ENCODE assay signal across 13 cellular contexts in the genomic region with DNA sequence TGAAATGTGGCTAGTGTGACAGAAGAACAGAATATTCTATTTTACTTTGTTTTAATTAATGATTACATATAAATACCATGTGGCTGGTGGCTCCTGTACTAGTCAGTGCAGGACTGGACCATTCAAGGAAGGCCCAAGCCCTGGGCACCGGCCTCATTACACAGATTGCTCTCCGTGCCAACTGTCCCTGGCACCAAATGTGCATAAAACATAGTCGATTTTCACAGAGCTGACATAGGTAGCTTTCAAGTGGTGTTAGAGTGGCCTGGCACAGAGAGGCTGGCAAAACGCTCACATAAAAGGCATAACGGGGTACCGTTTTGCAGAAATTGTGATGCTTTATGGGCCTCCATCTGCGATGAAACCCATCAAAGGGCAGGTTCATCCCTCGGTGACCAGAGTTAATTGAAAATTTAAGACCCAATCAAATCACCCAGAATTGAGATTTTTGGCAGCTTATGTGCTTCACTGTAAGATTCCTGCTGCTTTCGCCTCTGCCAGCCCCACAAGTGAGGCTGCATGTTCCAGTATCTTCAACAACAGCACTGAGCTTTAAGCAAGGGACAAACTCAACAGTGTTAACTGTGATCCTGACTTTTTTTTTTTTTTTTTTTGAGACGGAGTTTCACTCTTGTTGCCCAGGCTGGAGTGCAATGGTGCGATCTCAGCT. TPM values are rescaled to one million over a fixed set of nuclear protein-coding genes. Genes with fewer than 3 reads are reported as not detected.
A peak's percentile ranks its signal among the peaks of the same experiment; 100 is the strongest.
DNase-seq lines count a peak whose midpoint lies in the region; ATAC-seq and TF ChIP-seq lines count a peak whose summit lies in the region.
"Had no signal": no experiment of that assay in that cellular context is flagged by ENCODE, and none has a peak within 500 bp of the region (broad histone marks: within the 10 kb centered on the region; RNA-seq: fewer than 3 reads in every experiment).

No MANE protein-coding gene starts in this region.

- no peaks in the 10 kb centered on the region for H3K27me3 ChIP-seq in DOHH2 (ENCODE audit: control insufficient read depth, low read length)
- H3K27me3 ChIP-seq in IMR-90 (ENCODE audit: control insufficient read depth, insufficient read depth, low read length), result no peaks in the 10 kb centered on the region
- H3K27me3 ChIP-seq in upper lobe of left lung, result no peaks in the 10 kb centered on the region
- H3K27me3 ChIP-seq: BE2C had no signal

- in situ Hi-C loops in IMR-90 (cut with MboI; ENCODE audit: low sequenced_read_pairs), result no loop called here

- ATAC-seq in IMR-90 (ENCODE audit: low read depth), result no peak
- ATAC-seq in upper lobe of left lung (ENCODE audit: low FRiP score in 2 of 2), result no peak
- no peak for ATAC-seq in omental fat pad (ENCODE audit: low FRiP score)
- ATAC-seq: A549 had no signal

- peaks cover 17% of the 10 kb centered on the region for H3F3A ChIP-seq in DOHH2 (ENCODE audit: control insufficient read depth, insufficient read depth)

- H2AK9ac ChIP-seq in IMR-90 (replicated peaks; ENCODE audit: low read depth, low read length, poor library complexity), result no peak overlapping the region

- no peak overlapping the region for H2BK15ac ChIP-seq in IMR-90 (ENCODE audit: low read depth, low read length)

- no peak overlapping the region for H2BK120ac ChIP-seq in IMR-90 (ENCODE audit: low read depth, low read length)

- H2AFZ ChIP-seq in IMR-90 (replicated peaks; ENCODE audit: low read length, poor library complexity), result no peak overlapping the region
- H2AFZ ChIP-seq: GM23248 had no signal

- no peak overlapping the region for H3K56ac ChIP-seq in IMR-90 (ENCODE audit: extremely low read depth, insufficient read depth, low read length)

- TF ChIP-seq CTCF in DOHH2 (IDR thresholded peaks at IDR 0.05; ENCODE audit: low read depth, low read length, poor library complexity, severe bottlenecking) (no peak), IMR-90 (conservative IDR thresholded peaks at IDR 0.05; ENCODE audit: low read depth, low read length) (no peak), upper lobe of left lung (IDR thresholded peaks at IDR 0.05) (no peak), omental fat pad (IDR thresholded peaks at IDR 0.05) (no peak)

- intact Hi-C loops in IMR-90 (cut with micrococcal nuclease), result no loop called here

- no TSS peak for BruUV-seq in IMR-90 (replicated peaks; lab: Mats Ljungman, UMichigan)

- peak overlapping the region; percentile 21; the same call in 1 of the 2 replicates for H2AK5ac ChIP-seq in IMR-90 (ENCODE audit: low read depth, low read length)

- H3K79me1 ChIP-seq in IMR-90 (ENCODE audit: low read depth in 1 of 2, low read length in 2 of 2), result peaks cover 35 to 76% of the 10 kb centered on the region in 2 experiments

- no peak overlapping the region; the same call in 1 of the 2 replicates for H3K4ac ChIP-seq in IMR-90 (ENCODE audit: low read depth, low read length)

- TF ChIP-seq POLR2A in IMR-90 (IDR thresholded peaks at IDR 0.05; ENCODE audit: low read depth, low read length) (no peak), upper lobe of left lung (IDR thresholded peaks at IDR 0.05) (no peak)

- no peak overlapping the region for H4K91ac ChIP-seq in IMR-90 (ENCODE audit: insufficient read depth, low read depth, low read length)

- peaks cover 41% of the 10 kb centered on the region for H4K20me1 ChIP-seq in DOHH2 (ENCODE audit: control insufficient read depth, insufficient read depth, low read depth, low read length)
- peaks cover 9% of the 10 kb centered on the region; the same call in 1 of the 2 replicates for H4K20me1 ChIP-seq in IMR-90 (ENCODE audit: insufficient read depth, low read length)

- no peak for TF ChIP-seq EP300 in upper lobe of left lung (IDR thresholded peaks at IDR 0.05)

- H3K9me3 ChIP-seq in DOHH2 (ENCODE audit: control insufficient read depth, insufficient read depth, low read length), result no peaks in the 10 kb centered on the region
- H3K9me3 ChIP-seq in IMR-90 (ENCODE audit: control insufficient read depth, insufficient read depth, low read length), result no peaks in the 10 kb centered on the region
- no peaks in the 10 kb centered on the region for H3K9me3 ChIP-seq in upper lobe of left lung
- H3K9me3 ChIP-seq: A549, BE2C, Caco-2 had no signal

- H3K4me2 ChIP-seq in DOHH2 (ENCODE audit: low read length) (peak overlapping the region; percentile 56), IMR-90 (ENCODE audit: low read depth, low read length) (no peak overlapping the region)
- H3K4me2 ChIP-seq: A549 had no signal

- no peak overlapping the region for H2BK20ac ChIP-seq in IMR-90 (ENCODE audit: low read depth, low read length)

- CTCF ChIA-PET in IMR-90 (lab: Yijun Ruan, JAX), result no interaction called here

- H3K9ac ChIP-seq in IMR-90 (ENCODE audit: low read depth, low read length), result no peak overlapping the region
- H3K9ac ChIP-seq: GM23248 had no signal

- peaks cover 92% of the 10 kb centered on the region for H3K4me1 ChIP-seq in DOHH2 (ENCODE audit: control insufficient read depth, low read length)
- peaks cover 20% of the 10 kb centered on the region for H3K4me1 ChIP-seq in IMR-90 (ENCODE audit: control insufficient read depth, insufficient read depth, low read length)
- H3K4me1 ChIP-seq in upper lobe of left lung, result peaks cover 28 to 47% (median 39%) of the 10 kb centered on the region in 4 donors
- H3K4me1 ChIP-seq: BE2C had no signal

- dilution Hi-C loops in IMR-90 (cut with HindIII; ENCODE audit: low sequenced_read_pairs, unreplicated experiment), result no loop called here

- TF ChIP-seq RAD21 in IMR-90 (IDR thresholded peaks at IDR 0.05; ENCODE audit: low read length), result no peak

- H3K4me3 ChIP-seq in DOHH2 (ENCODE audit: low read length), result no peak overlapping the region
- H3K4me3 ChIP-seq in IMR-90 (ENCODE audit: insufficient read depth, low read depth, low read length), result no peak overlapping the region
- no peak overlapping the region for H3K4me3 ChIP-seq in upper lobe of left lung
- H3K4me3 ChIP-seq: A549, GM23248 had no signal

- POLR2A ChIA-PET in IMR-90 (lab: Charles Lee; ENCODE audit: unreplicated experiment), result interaction anchor here (0.7 kb wide), 1 partner anchor 10 kb away, joined by 5 read pairs; no protein-coding TSS in a partner anchor

- H3K27ac ChIP-seq in DOHH2 (ENCODE audit: low read depth, low read length) (no peak overlapping the region), IMR-90 (ENCODE audit: insufficient read depth, low read length) (no peak overlapping the region), upper lobe of left lung (no peak overlapping the region)
- H3K27ac ChIP-seq: A549, C4-2B, GM23248 had no signal

- peaks cover 20% of the 10 kb centered on the region for H3K9me1 ChIP-seq in IMR-90 (ENCODE audit: insufficient read depth, low read length)

- no peaks in the 10 kb centered on the region for H3K9me2 ChIP-seq in DOHH2 (replicated peaks; ENCODE audit: control insufficient read depth, low read length)

- no peak overlapping the region for H3K14ac ChIP-seq in IMR-90 (replicated peaks; ENCODE audit: low read depth, low read length)

- H3K79me2 ChIP-seq in DOHH2 (ENCODE audit: control insufficient read depth, low read length), result peaks cover 100% of the 10 kb centered on the region

- no peak overlapping the region for H2BK5ac ChIP-seq in IMR-90 (ENCODE audit: low read depth, low read length, poor library complexity, severe bottlenecking)

- H3K23ac ChIP-seq in IMR-90 (ENCODE audit: low read depth, low read length), result no peak overlapping the region

- H3K18ac ChIP-seq in IMR-90 (ENCODE audit: low read depth, low read length), result no peak overlapping the region

- DNase-seq in IMR-90 (no peak), NCI-H2029 treated with DMSO at 0.1 percent for 48 hours (lab: John Stamatoyannopoulos, UW) (peak; percentile 70), upper lobe of left lung (no peak), omental fat pad (ENCODE audit: low spot score) (no peak), amniotic stem cell (lab: John Stamatoyannopoulos, UW) (no peak)
- DNase-seq: BE2C; Caco-2; CD8-positive, alpha-beta memory T cell; GM23248; H7 had no signal

- WGBS in IMR-90 (ENCODE audit: extremely low coverage in 2 of 2, insufficient read length in 1 of 2), 2 experiments, result 96% methylated on average over 8 of the region's 11 CpGs; no CpG with 5 or more reads in 1 of the 2 experiments
- 84 to 85% methylated on average over 11 of the region's 11 CpGs for WGBS in upper lobe of left lung, 2 donors

- H3K36me3 ChIP-seq in DOHH2 (ENCODE audit: control insufficient read depth, low read length) (peaks cover 100% of the 10 kb centered on the region), IMR-90 (ENCODE audit: control insufficient read depth, insufficient read depth, low read length) (peaks cover 22% of the 10 kb centered on the region), upper lobe of left lung (peaks cover 0 to 12% (median 6%) of the 10 kb centered on the region in 4 donors)
- H3K36me3 ChIP-seq: BE2C had no signal

- no peak overlapping the region for H4K8ac ChIP-seq in IMR-90 (ENCODE audit: low read depth in 2 of 2, low read length in 2 of 2)

- no peak overlapping the region for H4K5ac ChIP-seq in IMR-90 (ENCODE audit: low read depth, low read length)

TF ChIP-seq in IMR-90, 13 proteins besides CTCF, POLR2A, EP300 and RAD21 (continues in another document):
- TF ChIP-seq, protein P1, sequence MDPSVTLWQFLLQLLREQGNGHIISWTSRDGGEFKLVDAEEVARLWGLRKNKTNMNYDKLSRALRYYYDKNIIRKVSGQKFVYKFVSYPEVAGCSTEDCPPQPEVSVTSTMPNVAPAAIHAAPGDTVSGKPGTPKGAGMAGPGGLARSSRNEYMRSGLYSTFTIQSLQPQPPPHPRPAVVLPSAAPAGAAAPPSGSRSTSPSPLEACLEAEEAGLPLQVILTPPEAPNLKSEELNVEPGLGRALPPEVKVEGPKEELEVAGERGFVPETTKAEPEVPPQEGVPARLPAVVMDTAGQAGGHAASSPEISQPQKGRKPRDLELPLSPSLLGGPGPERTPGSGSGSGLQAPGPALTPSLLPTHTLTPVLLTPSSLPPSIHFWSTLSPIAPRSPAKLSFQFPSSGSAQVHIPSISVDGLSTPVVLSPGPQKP (IDR thresholded peaks at IDR 0.05; ENCODE audit: borderline replicate concordance, low read depth, low read length), result no peak
- TF ChIP-seq RCOR1 (IDR thresholded peaks at IDR 0.05; ENCODE audit: insufficient replicate concordance, low read length) (no peak), NFE2L2 (IDR thresholded peaks at IDR 0.05; ENCODE audit: low read depth, low read length) (no peak), MXI1 (IDR thresholded peaks at IDR 0.05; ENCODE audit: borderline replicate concordance, low read depth, low read length) (no peak), MAZ (IDR thresholded peaks at IDR 0.05; ENCODE audit: borderline replicate concordance, low read depth, low read length) (no peak), BHLHE40 (IDR thresholded peaks at IDR 0.05; ENCODE audit: low read depth, low read length) (no peak), SMC3 (IDR thresholded peaks at IDR 0.05; ENCODE audit: low read depth, low read length) (no peak), RFX5 (IDR thresholded peaks at IDR 0.05; ENCODE audit: low read depth, low read length) (no peak)

RNA-seq across cellular contexts. Expression of a gene that starts 25.9 kb away (rescaled TPM):
- total RNA-seq in IMR-90 (2012; rRNA removed), result 52.0 and 52.2 TPM in 2 replicates
- polyA plus RNA-seq in IMR-90 (2012; rRNA removed), result 44.8 and 45.0 TPM in 2 replicates
- 37.9 and 67.2 TPM in 2 replicates for polyA plus RNA-seq in IMR-90 (2012; cell fraction: cytosol; rRNA removed)
- 19.1 and 28.3 TPM in 2 replicates for polyA plus RNA-seq in IMR-90 (2012; cell fraction: nucleus; rRNA removed; ENCODE audit: low replicate concordance)
- total RNA-seq in upper lobe of left lung, result 100 to 1,000 TPM in 2 of 6 donors, 10 to 100 TPM in 4; 62.1 to 121 (median 76.1) TPM
- 10 to 100 TPM; 42.4 to 94.4 (median 62.5) TPM for total RNA-seq in omental fat pad
